ENCODE assay signal across 16 cellular contexts in genomic region chr6:16102208-16102607, GRCh38.
"Had no signal": no experiment of that assay in that cellular context is flagged by ENCODE, and none has a peak within 500 bp of the region (broad histone marks: within the 10 kb centered on the region; RNA-seq: fewer than 3 reads in every experiment).

No MANE protein-coding gene starts in this region.

- H3K36me3 ChIP-seq: cardiac muscle cell, esophagus squamous epithelium, tibial artery had no signal

- ATAC-seq: activated CD4-positive, alpha-beta T cell treated with anti-CD3 and anti-CD28 coated beads for 36 hours; effector memory CD8-positive, alpha-beta T cell; mucosa of descending colon; naive thymus-derived CD4-positive, alpha-beta T cell; WTC11 had no signal

- H3K4me1 ChIP-seq: esophagus squamous epithelium had no signal

- H3K4me3 ChIP-seq: cardiac muscle cell, esophagus squamous epithelium, mucosa of descending colon, tibial artery had no signal

- H3K9me3 ChIP-seq: esophagus squamous epithelium, mucosa of descending colon, tibial artery had no signal

- H3K27ac ChIP-seq: cardiac muscle cell, esophagus squamous epithelium, tibial artery had no signal

- H3K27me3 ChIP-seq: cardiac muscle cell, esophagus squamous epithelium, tibial artery had no signal

- DNase-seq: activated CD4-positive, alpha-beta memory T cell treated with anti-CD3 and anti-CD28 coated beads for 36 hours; activated CD4-positive, alpha-beta T cell treated with anti-CD3 and anti-CD28 coated beads for 36 hours; activated T-cell treated with anti-CD3 and anti-CD28 coated beads for 4 hours; dermis blood vessel endothelial cell; effector memory CD8-positive, alpha-beta T cell; esophagus squamous epithelium; mesenchymal stem cell; mucosa of descending colon; naive thymus-derived CD4-positive, alpha-beta T cell; stimulated activated CD4-positive, alpha-beta T cell treated with anti-CD3 and anti-CD28 coated beads, Interleukin-12 subunit alpha, Interleukin-12 subunit beta, amount 100 ng/mL, for 4 hours; stimulated activated CD4-positive, alpha-beta T cell treated with anti-CD3 and anti-CD28 coated beads, Interleukin-1b, Interleukin-23, amount 100 ng/mL, for 48 hours; stimulated activated CD8-positive, alpha-beta memory T cell treated with anti-CD3 and anti-CD28 coated beads, Interleukin-4, amount 100 ng/mL, for 48 hours; stimulated activated naive CD4-positive, alpha-beta T cell; tibial artery had no signal
